8 cellular contexts compared by ENCODE assay signal in genomic region chr2:47177042-47177565, GRCh38. TPM values are rescaled to one million over a fixed set of nuclear protein-coding genes. Genes with fewer than 3 reads are reported as not detected.
A peak's percentile ranks its signal among the peaks of the same experiment; 100 is the strongest.
DNase-seq lines count a peak whose midpoint lies in the region; ATAC-seq, FAIRE-seq and TF ChIP-seq lines count a peak whose summit lies in the region.

No MANE protein-coding gene starts in this region.

- peak overlapping the region; percentile 99 for H3K27ac Mint-ChIP-seq in endothelial cell (ENCODE audit: unreplicated experiment)

- H3K27me3 ChIP-seq in A673 (replicated peaks; ENCODE audit: insufficient read depth, low read depth, low read length, poor library complexity) (no peaks in the 10 kb centered on the region), pancreas (no peaks in the 10 kb centered on the region)

- peaks cover 25% of the 10 kb centered on the region for H3K4me1 ChIP-seq in A673 (ENCODE audit: insufficient read depth, low read length, poor library complexity, severe bottlenecking)
- H3K4me1 ChIP-seq in pancreas: peaks cover 4 to 30% (median 24%) of the 10 kb centered on the region in 3 donors

- H3K4me3 Mint-ChIP-seq in endothelial cell (ENCODE audit: unreplicated experiment): peak overlapping the region; percentile 100

- H3K4me1 Mint-ChIP-seq in endothelial cell (ENCODE audit: unreplicated experiment): peaks cover 66% of the 10 kb centered on the region

- POLR2A ChIA-PET in A673 (lab: Charles Lee; ENCODE audit: low non-redundant PET): no interaction called here

- H3K36me3 Mint-ChIP-seq in endothelial cell (ENCODE audit: low read depth, unreplicated experiment): peaks cover 16% of the 10 kb centered on the region

- BruUV-seq in A673 (replicated peaks; lab: Mats Ljungman, UMichigan): TSS peak; percentile 95

- H3K36me3 ChIP-seq in A673 (ENCODE audit: insufficient read depth, low read length, poor library complexity, severe bottlenecking) (peaks cover 10% of the 10 kb centered on the region), pancreas (no peaks in the 10 kb centered on the region)

- FAIRE-seq in pancreas (lab: Jason Lieb, UNC): no peak

- ATAC-seq in GM19397 (IDR thresholded peaks at IDR 0.05; ENCODE audit: unreplicated experiment) (peak; percentile 6), pancreas (peak in 3 of 4 donors; percentile 2 to 7 (median 3))

- H3K27ac ChIP-seq in A673 (ENCODE audit: low read depth, low read length, poor library complexity, severe bottlenecking) (peak overlapping the region; percentile 100), pancreas (peak overlapping the region; percentile 82 to 99 (median 99))

- peaks cover 24% of the 10 kb centered on the region for H3K27me3 Mint-ChIP-seq in endothelial cell (ENCODE audit: unreplicated experiment)

- H3K9me3 Mint-ChIP-seq in endothelial cell (ENCODE audit: unreplicated experiment): no peaks in the 10 kb centered on the region

- CTCF ChIA-PET in A673 (lab: Charles Lee): no interaction called here

- TF ChIP-seq CTCF in A673 (conservative IDR thresholded peaks at IDR 0.05; ENCODE audit: low read depth, low read length): no peak
- TF ChIP-seq CTCF in endothelial cell (IDR thresholded peaks at IDR 0.05; ENCODE audit: unreplicated experiment): no peak
- TF ChIP-seq CTCF in pancreas (IDR thresholded peaks at IDR 0.05): no peak

- H3K4me3 ChIP-seq in A673 (ENCODE audit: low read depth, low read length, poor library complexity, severe bottlenecking) (peak overlapping the region; percentile 99), pancreas (peak overlapping the region; percentile 72 to 80 (median 76))

- H3K9me3 ChIP-seq in A673 (ENCODE audit: low read depth, low read length, poor library complexity, severe bottlenecking) (no peaks in the 10 kb centered on the region), pancreas (no peaks in the 10 kb centered on the region)

- intact Hi-C loops in A673 (cut with micrococcal nuclease; ENCODE audit: unreplicated experiment) (no loop called here), pancreas (cut with DNase I) (no loop called here)

- DNase-seq in A673 (ENCODE audit: low spot score) (no peak), NOMO-1 treated with DMSO at 0.1 percent for 48 hours (lab: John Stamatoyannopoulos, UW; ENCODE audit: unreplicated experiment) (peak; percentile 52), endothelial cell (ENCODE audit: low spot score) (no peak), pancreas (no peak), amniotic stem cell (lab: John Stamatoyannopoulos, UW) (no peak), cortex of kidney (lab: John Stamatoyannopoulos, UW) (no peak), NCI-H82 (lab: John Stamatoyannopoulos, UW) (no peak)

- 6 to 7% methylated on average over 16 of the region's 16 CpGs for WGBS in pancreas, 2 donors

RNA-seq across cellular contexts. Expression of gene CALM2, which starts 0.8 kb away (rescaled TPM):
- total RNA-seq in A673 (2021) (477 and 520 TPM in 2 replicates), endothelial cell (ENCODE audit: unreplicated experiment) (422 TPM), pancreas (100 to 1,000 TPM in 3 of 6 donors, 10 to 100 TPM in 3; 63.7 to 231 (median 107) TPM)
- polyA plus RNA-seq in pancreas: 100 to 1,000 TPM; 167 to 309 TPM

RNA-seq across cellular contexts. Expression of gene STPG4, which starts 22.0 kb away (rescaled TPM):
- total RNA-seq in A673 (2021): 0.37 and 0.75 TPM in 2 replicates
- total RNA-seq in endothelial cell (ENCODE audit: unreplicated experiment): not detected
- not detected for total RNA-seq in pancreas
- not detected for polyA plus RNA-seq in pancreas
